In genomic region chr19:52688931-52689796, GRCh38 we compare ENCODE assay signal across 8 cellular contexts. TPM values are rescaled to one million over a fixed set of nuclear protein-coding genes. Genes with fewer than 3 reads are reported as not detected.
A peak's percentile ranks its signal among the peaks of the same experiment; 100 is the strongest.
DNase-seq lines count a peak whose midpoint lies in the region; ATAC-seq, FAIRE-seq and TF ChIP-seq lines count a peak whose summit lies in the region.
"Not testable (repeated sequence)": the region's sequence is repeated elsewhere in the genome, so short reads cannot be mapped to it uniquely, and the experiment has no call there.

No MANE protein-coding gene starts in this region.

- H3K4me3 Mint-ChIP-seq in astrocyte (ENCODE audit: unreplicated experiment): peak overlapping the region; percentile 96

- H3K9me2 ChIP-seq in SU-DHL-6 (replicated peaks; ENCODE audit: insufficient read depth, low read length): not testable (repeated sequence)

- WGBS in psoas muscle, 3 donors: 26 to 31% (median 28%) methylated on average over 6 of the region's 6 CpGs
- WGBS in urinary bladder: 17% methylated on average over 6 of the region's 6 CpGs

- H3K4me1 ChIP-seq in astrocyte (ENCODE audit: insufficient read depth, low read length); psoas muscle; urinary bladder (ENCODE audit: insufficient read depth): not testable (repeated sequence)
- H3K4me1 ChIP-seq in lower lobe of right lung: peaks cover 14% of the 10 kb centered on the region

- H3K27me3 Mint-ChIP-seq in astrocyte (ENCODE audit: low read depth, unreplicated experiment): not testable (repeated sequence)

- peak overlapping the region; percentile 98 for H3K4me3 ChIP-seq in SU-DHL-6 (ENCODE audit: insufficient read depth, low read length, poor library complexity, severe bottlenecking)
- H3K4me3 ChIP-seq in astrocyte (ENCODE audit: insufficient read depth, low read depth, low read length): peak overlapping the region; percentile 79
- H3K4me3 ChIP-seq in epithelial cell of proximal tubule (ENCODE audit: low read depth, low read length): peak overlapping the region; percentile 94
- peak overlapping the region; percentile 65 for H3K4me3 ChIP-seq in lower lobe of right lung
- H3K4me3 ChIP-seq in psoas muscle: peak overlapping the region; percentile 69
- H3K4me3 ChIP-seq in urinary bladder (ENCODE audit: low read depth, low read length): peak overlapping the region; percentile 45

- TF ChIP-seq CTCF in SU-DHL-6 (IDR thresholded peaks at IDR 0.05; ENCODE audit: insufficient read depth, low read length, poor library complexity, severe bottlenecking); astrocyte (IDR thresholded peaks at IDR 0.05; ENCODE audit: insufficient read depth, low read depth, low read length); epithelial cell of proximal tubule (conservative IDR thresholded peaks at IDR 0.05; ENCODE audit: low read depth, low read length); lower lobe of right lung (IDR thresholded peaks at IDR 0.05); psoas muscle (IDR thresholded peaks at IDR 0.05): not testable (repeated sequence)

- peak overlapping the region; percentile 78 for H3K27ac ChIP-seq in SU-DHL-6 (ENCODE audit: low read depth, low read length)
- peak overlapping the region; percentile 60 for H3K27ac ChIP-seq in astrocyte (ENCODE audit: low read depth, low read length)
- peak overlapping the region; percentile 86 for H3K27ac ChIP-seq in lower lobe of right lung
- H3K27ac ChIP-seq in psoas muscle: peak overlapping the region; percentile 72
- peak overlapping the region; percentile 18 for H3K27ac ChIP-seq in urinary bladder (ENCODE audit: low read depth)

- H3K36me3 ChIP-seq in SU-DHL-6 (ENCODE audit: low read length); astrocyte (ENCODE audit: insufficient read depth, low read length); lower lobe of right lung; psoas muscle (ENCODE audit: insufficient read depth in 1 of 2, low read depth in 1 of 2); urinary bladder (ENCODE audit: insufficient read depth): not testable (repeated sequence)

- not testable (repeated sequence) for ATAC-seq in lower lobe of right lung, psoas muscle

- H3K79me2 ChIP-seq in SU-DHL-6 (ENCODE audit: insufficient read depth, low read length): peaks cover 55% of the 10 kb centered on the region
- H3K79me2 ChIP-seq in astrocyte (ENCODE audit: insufficient read depth, low read length): peaks cover 33% of the 10 kb centered on the region

- H3K9ac ChIP-seq in SU-DHL-6 (ENCODE audit: low read length): peak overlapping the region; percentile 96
- peak overlapping the region; percentile 82 for H3K9ac ChIP-seq in astrocyte (ENCODE audit: low read length)

- peaks cover 12% of the 10 kb centered on the region; the same call in 1 of the 2 replicates for H3F3A ChIP-seq in SU-DHL-6 (ENCODE audit: insufficient read depth)

- not testable (repeated sequence) for H3K36me3 Mint-ChIP-seq in astrocyte (ENCODE audit: low read depth, unreplicated experiment)

- H3K9me3 Mint-ChIP-seq in astrocyte (ENCODE audit: unreplicated experiment): not testable (repeated sequence)

- H3K9me3 ChIP-seq in SU-DHL-6 (ENCODE audit: insufficient read depth, low read length); astrocyte (ENCODE audit: insufficient read depth, low read depth, low read length); lower lobe of right lung; psoas muscle: not testable (repeated sequence)

- not testable (repeated sequence) for H3K27me3 ChIP-seq in SU-DHL-6 (ENCODE audit: low read length); astrocyte (ENCODE audit: insufficient read depth, low read length); lower lobe of right lung (ENCODE audit: low read depth)
- H3K27me3 ChIP-seq in psoas muscle (ENCODE audit: insufficient read depth in 3 of 3, low read length in 2 of 3): peaks cover 0 to 12% (median 0%) of the 10 kb centered on the region in 3 donors

- H2AFZ ChIP-seq in SU-DHL-6 (ENCODE audit: low read depth, low read length, severe bottlenecking) (peak overlapping the region; percentile 89), astrocyte (ENCODE audit: low read depth, low read length) (peak overlapping the region; percentile 78)

- peak overlapping the region; percentile 85 for H3K4me2 ChIP-seq in SU-DHL-6 (ENCODE audit: low read depth, low read length, poor library complexity, severe bottlenecking)
- peak overlapping the region; percentile 89 for H3K4me2 ChIP-seq in astrocyte (ENCODE audit: low read length)

- peak overlapping the region; percentile 84 for H3K27ac Mint-ChIP-seq in astrocyte (ENCODE audit: unreplicated experiment)

- H3K4me1 Mint-ChIP-seq in astrocyte (ENCODE audit: low read depth, unreplicated experiment): peaks cover 11% of the 10 kb centered on the region

- FAIRE-seq in astrocyte (lab: Jason Lieb, UNC): not testable (repeated sequence)

- intact Hi-C loops in lower lobe of right lung (cut with DNase I); psoas muscle (cut with DNase I): not testable (repeated sequence)

- not testable (repeated sequence) for H4K20me1 ChIP-seq in SU-DHL-6 (ENCODE audit: low read depth, low read length); astrocyte (ENCODE audit: insufficient read depth, low read length)

- DNase-seq in G401 (ENCODE audit: low spot score): peak; percentile 34
- peak; percentile 42 for DNase-seq in NCI-H1105 treated with DMSO at 0.1 percent for 48 hours (lab: John Stamatoyannopoulos, UW)
- not testable (repeated sequence) for DNase-seq in astrocyte (ENCODE audit: low read depth); epithelial cell of proximal tubule (ENCODE audit: low read depth); lower lobe of right lung; psoas muscle

- in situ Hi-C loops in G401 (cut with HindIII; ENCODE audit: low sequenced_read_pairs): not testable (repeated sequence)

RNA-seq across cellular contexts. Expression of gene ZNF611, which starts 45.7 kb away (rescaled TPM):
- 3.9 and 8.9 TPM in 2 replicates for total RNA-seq in G401 (2014; rRNA removed; shearing (Covaris generic))
- total RNA-seq in astrocyte (18.8 and 21.1 TPM in 2 replicates), epithelial cell of proximal tubule (11.1 and 15.5 TPM in 2 replicates), lower lobe of right lung (24.4 TPM), psoas muscle (1 to 10 TPM; 2.5 to 4.8 (median 4.1) TPM), urinary bladder (22.3 TPM)
- polyA plus RNA-seq in psoas muscle (1 to 10 TPM; 1.4 to 9.2 (median 1.6) TPM), urinary bladder (6.6 TPM)

RNA-seq across cellular contexts. Expression of gene ZNF83, which starts 51.0 kb away (rescaled TPM):
- total RNA-seq in G401 (2014; rRNA removed; shearing (Covaris generic)): 14.0 and 19.4 TPM in 2 replicates
- total RNA-seq in astrocyte (27.6 and 35.4 TPM in 2 replicates), epithelial cell of proximal tubule (21.8 and 46.5 TPM in 2 replicates), lower lobe of right lung (47.9 TPM), psoas muscle (10 to 100 TPM in 1 of 4 donors, 1 to 10 TPM in 3; 3.9 to 11.5 (median 4.5) TPM), urinary bladder (132 TPM)
- polyA plus RNA-seq in psoas muscle (10 to 100 TPM in 1 of 3 donors, 1 to 10 TPM in 2; 4.5 to 10.2 (median 7.7) TPM), urinary bladder (28.2 TPM)

Comparison
In these comparisons a context has a peak if more than half of its experiments do, and no peak if none do; other contexts are left out.
1. H3K27ac ChIP-seq: peak in every context shown above with its lines; median percentile 86 in lower lobe of right lung; 78 in SU-DHL-6; 72 in psoas muscle; 60 in astrocyte; 18 in urinary bladder.
2. H3K4me3 ChIP-seq: peak in every context shown above with its lines; median percentile 98 in SU-DHL-6; 94 in epithelial cell of proximal tubule; 79 in astrocyte; 69 in psoas muscle; 65 in lower lobe of right lung; 45 in urinary bladder.